Comparison of ENCODE assay signal across 14 cellular contexts in the genomic region with DNA sequence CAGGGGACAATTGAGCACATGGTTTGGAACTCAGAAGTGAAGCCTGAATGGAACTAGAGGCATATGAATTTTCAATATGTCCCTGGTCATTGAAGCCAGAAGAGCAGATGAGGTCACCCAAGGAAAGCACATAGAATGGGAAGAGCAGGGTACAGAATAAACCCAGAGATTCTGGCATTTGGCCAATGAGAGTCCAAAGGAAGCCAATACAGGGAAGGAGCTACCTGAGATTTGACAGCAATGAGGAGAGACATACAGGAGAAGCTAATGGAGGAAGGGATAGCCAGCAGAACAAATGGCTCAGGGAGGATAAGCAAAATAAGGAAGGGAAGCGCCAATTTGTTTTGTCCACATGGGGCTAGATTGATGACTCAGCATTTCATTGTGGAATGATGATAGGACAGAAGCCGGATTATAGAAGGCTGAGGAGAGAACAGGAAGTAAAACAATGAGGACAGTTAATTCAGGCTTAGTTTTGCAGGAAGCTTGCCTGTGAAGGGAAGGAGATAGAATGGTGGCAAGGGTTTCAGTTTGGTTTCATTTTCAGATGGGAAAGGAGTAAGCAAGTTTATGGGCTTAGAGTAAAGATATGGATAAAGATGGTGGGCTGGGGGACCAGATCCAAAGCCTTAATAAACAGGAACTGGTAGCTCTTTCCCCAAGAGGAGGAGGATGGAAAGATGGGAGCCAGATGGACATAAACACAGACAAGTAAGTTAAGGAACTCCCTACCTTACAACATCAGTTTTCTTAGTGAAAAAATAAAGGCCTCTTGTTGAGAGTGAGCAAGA. TPM values are rescaled to one million over a fixed set of nuclear protein-coding genes. Genes with fewer than 3 reads are reported as not detected.
DNase-seq lines count a peak whose midpoint lies in the region; ATAC-seq, FAIRE-seq and TF ChIP-seq lines count a peak whose summit lies in the region.
"Had no signal": no experiment of that assay in that cellular context is flagged by ENCODE, and none has a peak within 500 bp of the region (broad histone marks: within the 10 kb centered on the region; RNA-seq: fewer than 3 reads in every experiment).

No MANE protein-coding gene starts in this region.

- H3K4me1 ChIP-seq in Loucy (ENCODE audit: insufficient read depth, low read length, poor library complexity, severe bottlenecking): peaks cover 21% of the 10 kb centered on the region
- H3K4me1 ChIP-seq in left ventricle myocardium inferior: peaks cover 15% of the 10 kb centered on the region
- H3K4me1 ChIP-seq in heart left ventricle: peaks cover 0 to 25% (median 12%) of the 10 kb centered on the region in 12 donors

- TF ChIP-seq POLR2A in heart left ventricle (IDR thresholded peaks at IDR 0.05): no peak

- intact Hi-C loops in left ventricle myocardium inferior (cut with micrococcal nuclease): no loop called here
- intact Hi-C loops in heart left ventricle (cut with DNase I): loop anchor here in 3 of 10 donors (5.0 to 10.0 kb wide), 3 partner anchors 70 to 160 kb away; a partner anchor contains a TSS

- peaks cover 9% of the 10 kb centered on the region for H4K20me1 ChIP-seq in Loucy (ENCODE audit: insufficient read depth, low read length, poor library complexity, severe bottlenecking)

- peak overlapping the region; percentile 80 for H2AFZ ChIP-seq in Loucy (ENCODE audit: low read length)

- no peaks in the 10 kb centered on the region for H3K9me2 ChIP-seq in Loucy (replicated peaks; ENCODE audit: low read depth, low read length)

- H3K27me3 ChIP-seq in Loucy (ENCODE audit: insufficient read depth, low read length, poor library complexity, severe bottlenecking) (no peaks in the 10 kb centered on the region), left ventricle myocardium inferior (ENCODE audit: low read depth) (no peaks in the 10 kb centered on the region), heart left ventricle (no peaks in the 10 kb centered on the region)
- H3K27me3 ChIP-seq: thyroid gland had no signal

- peak overlapping the region; percentile 22 for H3K4me2 ChIP-seq in Loucy (ENCODE audit: low read depth, low read length, poor library complexity, severe bottlenecking)

- ATAC-seq in heart left ventricle: no peak
- ATAC-seq: activated T-cell treated with anti-CD3 and anti-CD28 coated beads, Interleukin-2, amount 50 U/mL, for 72 hours; T-cell had no signal

- H3K9me3 ChIP-seq in Loucy (ENCODE audit: insufficient read depth, low read depth, low read length): no peaks in the 10 kb centered on the region
- H3K9me3 ChIP-seq in left ventricle myocardium inferior (replicated peaks): no peaks in the 10 kb centered on the region
- H3K9me3 ChIP-seq in heart left ventricle: no peaks in the 10 kb centered on the region
- H3K9me3 ChIP-seq: thyroid gland had no signal

- H3K4me3 ChIP-seq in Loucy (ENCODE audit: low read length, poor library complexity, severe bottlenecking) (peak overlapping the region; percentile 1), left ventricle myocardium inferior (no peak overlapping the region), heart left ventricle (peak overlapping the region in 1 of 12 donors; percentile 1)
- H3K4me3 ChIP-seq: lung, thyroid gland had no signal

- peaks cover 14% of the 10 kb centered on the region for H3K79me2 ChIP-seq in Loucy (ENCODE audit: insufficient read depth, low read length)

- no peak overlapping the region for H3K9ac ChIP-seq in Loucy (ENCODE audit: low read depth, low read length, poor library complexity, severe bottlenecking)

- peak; percentile 76 for DNase-seq in COLO829 (ENCODE audit: low spot score)
- peak; percentile 22 for DNase-seq in astrocyte of the hippocampus (ENCODE audit: low read depth, low spot score)
- peak; percentile 15 for DNase-seq in left kidney (ENCODE audit: low read depth, low spot score)
- DNase-seq in left ventricle myocardium inferior: no peak
- DNase-seq in heart left ventricle: no peak
- DNase-seq in SKM-1 (lab: John Stamatoyannopoulos, UW; ENCODE audit: unreplicated experiment): no peak
- DNase-seq in HTR-8/SVneo (ENCODE audit: insufficient read length, low spot score): no peak
- DNase-seq: activated T-cell treated with anti-CD3 and anti-CD28 coated beads, Interleukin-2, amount 50 U/mL, for 72 hours; effector CD4-positive, alpha-beta T cell; NCI-H1092; T-cell; thyroid gland had no signal

- TF ChIP-seq CTCF in Loucy (conservative IDR thresholded peaks at IDR 0.05; ENCODE audit: low read length) (no peak), left ventricle myocardium inferior (IDR thresholded peaks at IDR 0.05; ENCODE audit: borderline replicate concordance) (no peak), heart left ventricle (IDR thresholded peaks at IDR 0.05) (no peak)

- no peaks in the 10 kb centered on the region for H3F3A ChIP-seq in Loucy (ENCODE audit: low read depth)

- H3K36me3 ChIP-seq in Loucy (ENCODE audit: insufficient read depth, low read length) (no peaks in the 10 kb centered on the region), left ventricle myocardium inferior (no peaks in the 10 kb centered on the region), heart left ventricle (no peaks in the 10 kb centered on the region)
- H3K36me3 ChIP-seq: thyroid gland had no signal

- no peak for FAIRE-seq in HTR-8/SVneo (lab: Jason Lieb, UNC)

- H3K27ac ChIP-seq in left ventricle myocardium inferior (replicated peaks) (no peak overlapping the region), heart left ventricle (peak overlapping the region in 2 of 12 donors; percentile 25 to 63)
- H3K27ac ChIP-seq: thyroid gland had no signal

- WGBS in heart left ventricle, 4 donors: 29 to 47% (median 40%) methylated on average over 2 of the region's 2 CpGs

RNA-seq across cellular contexts. Expression of a gene that starts 3.2 kb away (rescaled TPM):
- total RNA-seq in left ventricle myocardium inferior: 13.5 TPM
- total RNA-seq in heart left ventricle: 10 to 100 TPM in 6 of 9 donors, 1 to 10 TPM in 3; 8.3 to 15.3 (median 12.0) TPM
- 10 to 100 TPM; 17.3 to 24.9 TPM for polyA plus RNA-seq in heart left ventricle

Comparison
In these comparisons a context has a peak if more than half of its experiments do, and no peak if none do; other contexts are left out.
1. DNase-seq: peak in COLO829 (single experiment), astrocyte of the hippocampus (single experiment) and left kidney (single experiment); none in left ventricle myocardium inferior (single experiment), heart left ventricle (0 of 5), SKM-1 (single experiment) and HTR-8/SVneo (single experiment).